In the genomic region with DNA sequence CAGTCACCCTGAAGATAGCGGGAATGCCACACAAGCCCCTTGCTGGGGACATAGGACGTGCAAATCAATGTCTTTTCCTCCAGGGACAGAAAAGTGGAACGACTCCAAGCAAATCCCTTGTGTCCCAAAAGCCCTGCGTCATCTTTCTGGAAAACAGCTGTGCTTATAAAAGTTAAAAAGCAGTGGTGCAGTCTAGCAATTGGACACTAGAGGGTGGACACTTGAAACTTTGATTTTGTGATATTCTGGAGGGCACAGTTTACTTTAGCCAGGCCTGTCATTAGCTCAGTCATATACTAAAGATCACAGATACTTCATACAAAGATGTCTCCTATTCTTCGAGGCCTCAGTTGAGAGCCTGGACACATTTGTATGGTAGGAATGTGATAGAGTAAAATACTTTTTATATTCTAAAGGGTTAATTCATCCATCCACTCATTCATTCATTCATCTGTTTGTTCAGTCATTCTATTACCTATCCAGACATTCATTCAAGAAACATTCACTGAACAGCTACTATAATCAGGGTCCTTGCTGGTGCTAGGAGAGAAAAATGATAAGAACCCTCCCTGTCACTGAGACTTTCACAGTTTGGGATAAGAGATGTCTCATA, we compare ENCODE assay signal across 12 cellular contexts.
DNase-seq lines count a peak whose midpoint lies in the region; ATAC-seq and TF ChIP-seq lines count a peak whose summit lies in the region.
"Had no signal": no experiment of that assay in that cellular context is flagged by ENCODE, and none has a peak within 500 bp of the region (broad histone marks: within the 10 kb centered on the region; RNA-seq: fewer than 3 reads in every experiment).

No MANE protein-coding gene starts in this region.

- no peaks in the 10 kb centered on the region for H3K79me2 ChIP-seq in neural progenitor cell (ENCODE audit: low read depth)

- H3K4me1 Mint-ChIP-seq in neural progenitor cell (peaks cover 12% of the 10 kb centered on the region), natural killer cell (no peaks in the 10 kb centered on the region)
- H3K4me1 Mint-ChIP-seq: activated T-helper 17 cell treated with anti-CD3 and anti-CD28 coated beads, Interleukin-2, amount 50 U/mL, for 72 hours had no signal

- H3K4me3 ChIP-seq in GM12864 (ENCODE audit: low read depth, low read length), result no peak overlapping the region
- no peak overlapping the region for H3K4me3 ChIP-seq in coronary artery
- H3K4me3 ChIP-seq in neural progenitor cell, result no peak overlapping the region

- H3K4me1 ChIP-seq in neural progenitor cell, result peaks cover 8% of the 10 kb centered on the region

- H3K27ac ChIP-seq in coronary artery, result peak overlapping the region; percentile 67 to 91
- H3K27ac ChIP-seq in neural progenitor cell, result no peak overlapping the region
- H3K27ac ChIP-seq: epithelial cell of prostate had no signal

- no peak overlapping the region for H3K9ac ChIP-seq in neural progenitor cell

- no peaks in the 10 kb centered on the region for H4K20me1 ChIP-seq in neural progenitor cell (ENCODE audit: low read depth)

- DNase-seq in GM12864 (ENCODE audit: low read depth) (no peak), NAMALWA (ENCODE audit: low spot score) (peak; percentile 16), coronary artery (ENCODE audit: low spot score) (no peak), neural progenitor cell (ENCODE audit: low spot score) (no peak), natural killer cell (no peak), SK-N-DZ (ENCODE audit: low spot score) (no peak), T1000 (lab: John Stamatoyannopoulos, UW) (no peak)
- DNase-seq: NCI-H226; stimulated activated CD4-positive, alpha-beta T cell treated with anti-CD3 and anti-CD28 coated beads, Interleukin-15, amount 100 ng/mL, for 24 hours had no signal

- peaks cover 4% of the 10 kb centered on the region for H3K27me3 ChIP-seq in neural progenitor cell

- TF ChIP-seq CTCF in GM12864 (IDR thresholded peaks at IDR 0.05; ENCODE audit: low read depth, low read length, missing control alignments) (peak; percentile 28), coronary artery (IDR thresholded peaks at IDR 0.05) (peak; percentile 57), neural progenitor cell (IDR thresholded peaks at IDR 0.05) (peak; percentile 50), natural killer cell (IDR thresholded peaks at IDR 0.05) (no peak)

- H3F3A ChIP-seq in neural progenitor cell (ENCODE audit: low read depth), result no peaks in the 10 kb centered on the region

- H3K36me3 Mint-ChIP-seq in neural progenitor cell (no peaks in the 10 kb centered on the region), natural killer cell (no peaks in the 10 kb centered on the region)

- H3K27me3 Mint-ChIP-seq in neural progenitor cell (ENCODE audit: insufficient read depth, low read depth), result peaks cover 10% of the 10 kb centered on the region
- H3K27me3 Mint-ChIP-seq in natural killer cell (ENCODE audit: low read depth in 2 of 2), result peaks cover 13 to 21% of the 10 kb centered on the region in 2 donors

- H3K4me3 Mint-ChIP-seq in neural progenitor cell (no peak overlapping the region), natural killer cell (no peak overlapping the region)
- H3K4me3 Mint-ChIP-seq: activated T-helper 17 cell treated with anti-CD3 and anti-CD28 coated beads, Interleukin-2, amount 50 U/mL, for 72 hours had no signal

- H3K4me2 ChIP-seq in neural progenitor cell, result no peak overlapping the region

- no peaks in the 10 kb centered on the region for H3K9me3 ChIP-seq in neural progenitor cell (ENCODE audit: low read depth)

- ATAC-seq in natural killer cell (no peak), GM18511 (IDR thresholded peaks at IDR 0.05; ENCODE audit: unreplicated experiment) (no peak)
- ATAC-seq: activated T-helper 17 cell treated with anti-CD3 and anti-CD28 coated beads, Interleukin-2, amount 50 U/mL, for 72 hours had no signal

- no peaks in the 10 kb centered on the region for H3K36me3 ChIP-seq in neural progenitor cell

- H2AFZ ChIP-seq in neural progenitor cell (replicated peaks), result no peak overlapping the region

- no peaks in the 10 kb centered on the region for H3K9me3 Mint-ChIP-seq in neural progenitor cell
- H3K9me3 Mint-ChIP-seq in natural killer cell, result peaks cover 0 to 2% of the 10 kb centered on the region in 2 donors

- H3K27ac Mint-ChIP-seq in neural progenitor cell (no peak overlapping the region), natural killer cell (no peak overlapping the region)
- H3K27ac Mint-ChIP-seq: activated T-helper 17 cell treated with anti-CD3 and anti-CD28 coated beads, Interleukin-2, amount 50 U/mL, for 72 hours had no signal

- intact Hi-C loops in natural killer cell (cut with micrococcal nuclease), result no loop called here
